In the genomic region with DNA sequence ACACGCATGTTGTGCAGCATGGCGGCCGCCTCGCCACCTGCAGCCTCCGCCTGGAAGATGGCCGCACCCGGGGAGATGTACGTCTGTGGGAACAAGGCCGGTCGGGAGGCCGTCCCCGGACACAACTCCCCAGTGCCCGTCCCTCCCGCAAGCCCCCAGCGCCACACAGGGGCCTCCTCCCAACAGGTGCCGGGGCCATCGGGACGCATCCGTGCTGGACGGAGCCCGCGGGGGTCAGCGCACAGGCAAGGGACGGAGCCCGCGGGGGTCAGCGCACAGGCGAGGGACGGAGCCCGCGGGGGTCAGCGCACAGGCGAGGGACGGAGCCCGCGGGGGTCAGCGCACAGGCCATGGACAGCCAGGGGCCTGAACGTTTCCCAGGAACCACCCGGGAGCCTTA, we compare ENCODE assay signal across 23 cellular contexts. TPM values are rescaled to one million over a fixed set of nuclear protein-coding genes. Genes with fewer than 3 reads are reported as not detected.
DNase-seq lines count a peak whose midpoint lies in the region; ATAC-seq and TF ChIP-seq lines count a peak whose summit lies in the region.
"Had no signal": no experiment of that assay in that cellular context is flagged by ENCODE, and none has a peak within 500 bp of the region (broad histone marks: within the 10 kb centered on the region; RNA-seq: fewer than 3 reads in every experiment).

No MANE protein-coding gene starts in this region.

- peak; percentile 31 for ATAC-seq in stimulated activated naive CD8-positive, alpha-beta T cell treated with anti-CD3 and anti-CD28 coated beads, Interleukin-15, amount 100 ng/mL, for 72 hours
- ATAC-seq in stimulated activated naive CD8-positive, alpha-beta T cell treated with anti-CD3 and anti-CD28 coated beads, Interleukin-15, Interleukin-2, amounts not matched to agents 100 U/mL and 50 U/mL, for 24 hours, result no peak
- ATAC-seq: GM12878 had no signal

- H2BK5ac ChIP-seq in mesenchymal stem cell (ENCODE audit: low read depth, low read length, poor library complexity, severe bottlenecking), result no peak overlapping the region

- no peak overlapping the region for H2AFZ ChIP-seq in mesenchymal stem cell (ENCODE audit: low read depth, low read length)

- no peaks in the 10 kb centered on the region for H3K9me3 Mint-ChIP-seq in stimulated activated naive CD8-positive, alpha-beta T cell treated with anti-CD3 and anti-CD28 coated beads, Interleukin-15, amount 100 ng/mL, for 72 hours
- H3K9me3 Mint-ChIP-seq: CD4-positive, alpha-beta memory T cell; CD4-positive, CD25-positive, alpha-beta regulatory T cell; CD8-positive, alpha-beta memory T cell had no signal

- no peak overlapping the region for H3K4me3 Mint-ChIP-seq in stimulated activated naive CD8-positive, alpha-beta T cell treated with anti-CD3 and anti-CD28 coated beads, Interleukin-15, amount 100 ng/mL, for 72 hours
- H3K4me3 Mint-ChIP-seq: CD14-positive monocyte; CD4-positive, alpha-beta memory T cell; CD4-positive, CD25-positive, alpha-beta regulatory T cell; CD8-positive, alpha-beta memory T cell had no signal

- H4K8ac ChIP-seq in mesenchymal stem cell (ENCODE audit: low read length), result no peak overlapping the region

- TF ChIP-seq POLR2A in esophagus squamous epithelium (IDR thresholded peaks at IDR 0.05), result no peak

- H3K4me3 ChIP-seq in mesenchymal stem cell (ENCODE audit: insufficient read depth in 1 of 2, low read depth in 1 of 2, low read length in 2 of 2) (no peak overlapping the region), esophagus squamous epithelium (no peak overlapping the region)
- H3K4me3 ChIP-seq: BLaER1, GM12878 had no signal

- no peak overlapping the region for H3K9ac ChIP-seq in mesenchymal stem cell (ENCODE audit: low read length)
- H3K9ac ChIP-seq: BLaER1 had no signal

- no peak for DNase-seq in stimulated activated naive CD8-positive, alpha-beta T cell treated with anti-CD3 and anti-CD28 coated beads, Interleukin-15, amount 100 ng/mL, for 72 hours
- DNase-seq in stimulated activated naive CD8-positive, alpha-beta T cell treated with anti-CD3 and anti-CD28 coated beads, Interleukin-15, Interleukin-2, amounts not matched to agents 100 U/mL and 50 U/mL, for 24 hours, result no peak
- DNase-seq in mesenchymal stem cell (no peak), esophagus squamous epithelium (lab: John Stamatoyannopoulos, UW) (no peak), HPDE6-E6E7 (ENCODE audit: extremely low spot score) (no peak)
- DNase-seq: 8988T; ACHN; BE2C; C1 segment of cervical spinal cord; CD4-positive, alpha-beta memory T cell; CD4-positive, CD25-positive, alpha-beta regulatory T cell; CD8-positive, alpha-beta memory T cell; COR-L47; DMS 273 treated with DMSO at 0.1 percent for 48 hours; DMS153; DMS53; DMS79; DND-41; EL; GDM1 had no signal

- H3K23ac ChIP-seq in mesenchymal stem cell (ENCODE audit: low read length in 2 of 2), result no peak overlapping the region

- H3K27ac Mint-ChIP-seq in stimulated activated naive CD8-positive, alpha-beta T cell treated with anti-CD3 and anti-CD28 coated beads, Interleukin-15, amount 100 ng/mL, for 72 hours, result no peak overlapping the region
- H3K27ac Mint-ChIP-seq: CD4-positive, alpha-beta memory T cell; CD4-positive, CD25-positive, alpha-beta regulatory T cell; CD8-positive, alpha-beta memory T cell had no signal

- no peak overlapping the region for H2BK12ac ChIP-seq in mesenchymal stem cell (ENCODE audit: low read length in 2 of 2)

- no peak overlapping the region for H2BK120ac ChIP-seq in mesenchymal stem cell (ENCODE audit: low read depth, low read length)

- no peak for TF ChIP-seq CTCF in esophagus squamous epithelium (IDR thresholded peaks at IDR 0.05)

- H3K27me3 Mint-ChIP-seq in stimulated activated naive CD8-positive, alpha-beta T cell treated with anti-CD3 and anti-CD28 coated beads, Interleukin-15, amount 100 ng/mL, for 72 hours, result no peaks in the 10 kb centered on the region
- H3K27me3 Mint-ChIP-seq: CD4-positive, alpha-beta memory T cell; CD4-positive, CD25-positive, alpha-beta regulatory T cell; CD8-positive, alpha-beta memory T cell had no signal

- H3K4me1 Mint-ChIP-seq in stimulated activated naive CD8-positive, alpha-beta T cell treated with anti-CD3 and anti-CD28 coated beads, Interleukin-15, amount 100 ng/mL, for 72 hours, result no peaks in the 10 kb centered on the region
- H3K4me1 Mint-ChIP-seq: CD14-positive monocyte; CD4-positive, alpha-beta memory T cell; CD8-positive, alpha-beta memory T cell had no signal

- H2AK5ac ChIP-seq in mesenchymal stem cell (ENCODE audit: low read length, severe bottlenecking), result no peak overlapping the region

- H3K27me3 ChIP-seq in mesenchymal stem cell (ENCODE audit: control insufficient read depth in 1 of 2, insufficient read depth in 1 of 2, low read length in 2 of 2), result no peaks in the 10 kb centered on the region
- H3K27me3 ChIP-seq in esophagus squamous epithelium, result no peaks in the 10 kb centered on the region
- H3K27me3 ChIP-seq: BE2C, BLaER1 had no signal

- no peak overlapping the region for H3K18ac ChIP-seq in mesenchymal stem cell (ENCODE audit: low read depth in 1 of 2, low read length in 2 of 2)

- WGBS in mesenchymal stem cell, result 96% methylated on average over 39 of the region's 39 CpGs
- 100% methylated on average over 1 of the region's 39 CpGs; no CpG with 5 or more reads in 1 of the 2 donors for WGBS in esophagus squamous epithelium, 2 donors

- no peaks in the 10 kb centered on the region for H3K9me3 ChIP-seq in mesenchymal stem cell (ENCODE audit: control insufficient read depth, low read length)
- no peaks in the 10 kb centered on the region for H3K9me3 ChIP-seq in esophagus squamous epithelium
- H3K9me3 ChIP-seq: BE2C, BLaER1 had no signal

- no peak overlapping the region for H3K14ac ChIP-seq in mesenchymal stem cell (ENCODE audit: low read length in 2 of 2)

- no peak overlapping the region for H3K4ac ChIP-seq in mesenchymal stem cell (ENCODE audit: low read depth in 1 of 2, low read length in 2 of 2)

- H3K27ac ChIP-seq in mesenchymal stem cell (ENCODE audit: low read length, poor library complexity, severe bottlenecking) (no peak overlapping the region), esophagus squamous epithelium (no peak overlapping the region)
- H3K27ac ChIP-seq: BLaER1 had no signal

- H3K4me2 ChIP-seq in mesenchymal stem cell (ENCODE audit: low read length, poor library complexity, severe bottlenecking), result no peak overlapping the region
- H3K4me2 ChIP-seq: BLaER1 had no signal

- intact Hi-C loops in esophagus squamous epithelium (cut with DNase I), result no loop called here

- no peaks in the 10 kb centered on the region for H3K79me1 ChIP-seq in mesenchymal stem cell (replicated peaks; ENCODE audit: low read length, poor library complexity, severe bottlenecking)

- peaks cover 2% of the 10 kb centered on the region for H3K4me1 ChIP-seq in mesenchymal stem cell (ENCODE audit: control insufficient read depth, insufficient read depth, low read depth, low read length)
- H3K4me1 ChIP-seq in esophagus squamous epithelium, result peaks cover 0 to 13% (median 0%) of the 10 kb centered on the region in 3 donors
- H3K4me1 ChIP-seq: BE2C, BLaER1 had no signal

- no peak overlapping the region for H2BK15ac ChIP-seq in mesenchymal stem cell (ENCODE audit: low read depth, poor library complexity, severe bottlenecking)

- peak overlapping the region; percentile 47 for H4K91ac ChIP-seq in mesenchymal stem cell (ENCODE audit: low read length)

- H3K36me3 ChIP-seq in mesenchymal stem cell (ENCODE audit: control insufficient read depth in 1 of 2, insufficient read depth in 2 of 2, low read depth in 1 of 2, low read length in 2 of 2) (peaks cover 14 to 23% of the 10 kb centered on the region in 2 experiments), esophagus squamous epithelium (peaks cover 9 to 77% (median 17%) of the 10 kb centered on the region in 3 donors)
- H3K36me3 ChIP-seq: BE2C had no signal

RNA-seq across cellular contexts. Expression of gene SLC12A7, which starts 26.5 kb away (rescaled TPM):
- polyA plus RNA-seq in mesenchymal stem cell (2013, experiment 1 of 2), result 23.4 TPM
- 22.9 TPM for polyA plus RNA-seq in mesenchymal stem cell (2013, experiment 2 of 2)
- 10 to 100 TPM in 1 of 4 donors, 1 to 10 TPM in 3; 4.5 to 13.4 (median 6.6) TPM for total RNA-seq in esophagus squamous epithelium
